In genomic region chr17:40480501-40481003, GRCh38 we compare ENCODE assay signal across 8 cellular contexts. TPM values are rescaled to one million over a fixed set of nuclear protein-coding genes. Genes with fewer than 3 reads are reported as not detected.
DNase-seq lines count a peak whose midpoint lies in the region; ATAC-seq and TF ChIP-seq lines count a peak whose summit lies in the region.

No MANE protein-coding gene starts in this region.

- TF ChIP-seq POLR2A in gastroesophageal sphincter (IDR thresholded peaks at IDR 0.05): no peak

- H3K4me1 ChIP-seq in gastroesophageal sphincter (peaks cover 0 to 12% (median 4%) of the 10 kb centered on the region in 3 donors), tibial artery (peaks cover 0 to 6% (median 4%) of the 10 kb centered on the region in 4 donors)

- H3K27ac ChIP-seq in gastroesophageal sphincter (no peak overlapping the region), tibial artery (no peak overlapping the region)

- peak; percentile 32 for ATAC-seq in gastroesophageal sphincter
- ATAC-seq in GM18873 (IDR thresholded peaks at IDR 0.05; ENCODE audit: low FRiP score, unreplicated experiment): no peak
- no peak for ATAC-seq in GM21528 (IDR thresholded peaks at IDR 0.05; ENCODE audit: low FRiP score, unreplicated experiment)

- no peak for TF ChIP-seq CTCF in gastroesophageal sphincter (IDR thresholded peaks at IDR 0.05)
- TF ChIP-seq CTCF in tibial artery (IDR thresholded peaks at IDR 0.05): no peak

- WGBS in gastroesophageal sphincter (ENCODE audit: low coverage in 1 of 2), 2 donors: 64 to 93% methylated on average over 5 to 11 of the region's 12 CpGs

- no peak for TF ChIP-seq EP300 in gastroesophageal sphincter (IDR thresholded peaks at IDR 0.05)

- H3K9me3 ChIP-seq in gastroesophageal sphincter (no peaks in the 10 kb centered on the region), tibial artery (no peaks in the 10 kb centered on the region)

- intact Hi-C loops in tibial artery (cut with DNase I; ENCODE audit: low total_unique reads): no loop called here

- H3K27me3 ChIP-seq in gastroesophageal sphincter: no peaks in the 10 kb centered on the region
- H3K27me3 ChIP-seq in tibial artery: no peaks in the 10 kb centered on the region

- DNase-seq in NCI-H2171 treated with DMSO at 0.1 percent for 48 hours (lab: John Stamatoyannopoulos, UW) (peak; percentile 42), NCI-H2171 (lab: John Stamatoyannopoulos, UW) (no peak), tibial artery (no peak)
- peak; percentile 58 to 68 (median 67) for DNase-seq in activated CD8-positive, alpha-beta memory T cell treated with anti-CD3 and anti-CD28 coated beads for 48 hours (ENCODE audit: low read depth in 2 of 3, low spot score in 2 of 3)
- peak; percentile 35 to 37 for DNase-seq in stimulated activated CD8-positive, alpha-beta memory T cell treated with anti-CD3 and anti-CD28 coated beads, Interleukin-4, amount 100 ng/mL, for 1 hour (ENCODE audit: low read depth in 2 of 2, low spot score in 1 of 2)

- H3K36me3 ChIP-seq in gastroesophageal sphincter (no peaks in the 10 kb centered on the region), tibial artery (no peaks in the 10 kb centered on the region)

- H3K4me3 ChIP-seq in gastroesophageal sphincter (no peak overlapping the region), tibial artery (no peak overlapping the region)

RNA-seq across cellular contexts. Expression of gene TNS4, which starts 20.9 kb away (rescaled TPM):
- 1 to 10 TPM in 1 of 4 donors, not detected in 3; 2.2 TPM for total RNA-seq in gastroesophageal sphincter

RNA-seq across cellular contexts. Expression of gene IGFBP4, which starts 37.3 kb away (rescaled TPM):
- 100 to 1,000 TPM; 209 to 428 (median 281) TPM for total RNA-seq in gastroesophageal sphincter

Comparison
In these comparisons a context has a peak if more than half of its experiments do, and no peak if none do; other contexts are left out.
1. DNase-seq: peak in NCI-H2171 treated with DMSO at 0.1 percent for 48 hours (single experiment), activated CD8-positive, alpha-beta memory T cell treated with anti-CD3 and anti-CD28 coated beads for 48 hours (3 of 3) and stimulated activated CD8-positive, alpha-beta memory T cell treated with anti-CD3 and anti-CD28 coated beads, Interleukin-4, amount 100 ng/mL, for 1 hour (2 of 2); none in NCI-H2171 (single experiment) and tibial artery (0 of 2).